30 cellular contexts compared by ENCODE assay signal in genomic region chr14:21287166-21287565, GRCh38. TPM values are rescaled to one million over a fixed set of nuclear protein-coding genes. Genes with fewer than 3 reads are reported as not detected.
"Had no signal": no experiment of that assay in that cellular context is flagged by ENCODE, and none has a peak within 500 bp of the region (broad histone marks: within the 10 kb centered on the region; RNA-seq: fewer than 3 reads in every experiment).

No MANE protein-coding gene starts in this region.

- H3K36me3 ChIP-seq: ascending aorta, breast epithelium, cardiac muscle cell, esophagus muscularis mucosa, gastrocnemius medialis had no signal

- H3K4me1 Mint-ChIP-seq: activated CD4-positive, alpha-beta memory T cell treated with anti-CD3 and anti-CD28 coated beads, Interleukin-2, amount 10 ng/mL, durations not matched to agents 7 days and 5 days; activated CD4-positive, alpha-beta T cell treated with anti-CD3 and anti-CD28 coated beads for 36 hours; activated CD4-positive, alpha-beta T cell treated with anti-CD3 and anti-CD28 coated beads, Interleukin-2, amount 10 ng/mL, durations not matched to agents 24 days and 14 days; activated naive CD4-positive, alpha-beta T cell treated with anti-CD3 and anti-CD28 coated beads, Interleukin-2, amount 10 ng/mL, durations not matched to agents 7 days and 5 days; activated naive CD8-positive, alpha-beta T cell treated with anti-CD3 and anti-CD28 coated beads, Interleukin-2, amount 10 ng/mL, durations not matched to agents 7 days and 5 days; brain; endodermal cell had no signal

- DNase-seq: activated CD4-positive, alpha-beta memory T cell treated with anti-CD3 and anti-CD28 coated beads, Interleukin-2, amount 10 ng/mL, durations not matched to agents 7 days and 5 days; activated CD4-positive, alpha-beta T cell treated with anti-CD3 and anti-CD28 coated beads for 36 hours; activated CD4-positive, alpha-beta T cell treated with anti-CD3 and anti-CD28 coated beads, Interleukin-2, amount 10 ng/mL, durations not matched to agents 24 days and 14 days; activated CD4-positive, CD25-positive, alpha-beta regulatory T cell; activated CD4-positive, CD25-positive, alpha-beta regulatory T cell treated with anti-CD3 and anti-CD28 coated beads, Interleukin-2, amount 50 U/mL, for 72 hours; activated CD8-positive, alpha-beta memory T cell treated with anti-CD3 and anti-CD28 coated beads, Interleukin-2, amount 50 U/mL, for 48 hours; activated gamma-delta T cell; activated naive CD4-positive, alpha-beta T cell; activated naive CD4-positive, alpha-beta T cell treated with anti-CD3 and anti-CD28 coated beads, Interleukin-2, amount 10 ng/mL, durations not matched to agents 7 days and 5 days; activated naive CD8-positive, alpha-beta T cell treated with anti-CD3 and anti-CD28 coated beads, Interleukin-2, amount 10 ng/mL, durations not matched to agents 7 days and 5 days; activated T-cell treated with anti-CD3 and anti-CD28 coated beads for 4 hours; activated T-cell treated with anti-CD3 and anti-CD28 coated beads, Interleukin-2, amount 50 U/mL, for 24 hours; activated T-cell treated with anti-CD3 and anti-CD28 coated beads, Interleukin-2, amount 50 U/mL, for 72 hours; central memory CD4-positive, alpha-beta T cell; effector CD4-positive, alpha-beta T cell; endodermal cell; erythroblast; foreskin keratinocyte; gastrocnemius medialis; glutamatergic neuron; T-helper 2 cell had no signal

- H3K4me3 ChIP-seq: ascending aorta, breast epithelium, cardiac muscle cell, coronary artery, esophagus muscularis mucosa, gastrocnemius medialis had no signal

- H3K9me3 ChIP-seq: ascending aorta, breast epithelium, esophagus muscularis mucosa, gastrocnemius medialis had no signal

- H3K27me3 Mint-ChIP-seq: activated T-cell treated with anti-CD3 and anti-CD28 coated beads, Interleukin-2, amount 50 U/mL, for 24 hours had no signal

- H3K9me3 Mint-ChIP-seq: activated CD4-positive, alpha-beta memory T cell treated with anti-CD3 and anti-CD28 coated beads, Interleukin-2, amount 10 ng/mL, durations not matched to agents 7 days and 5 days; activated CD4-positive, alpha-beta T cell treated with anti-CD3 and anti-CD28 coated beads, Interleukin-2, amount 10 ng/mL, durations not matched to agents 24 days and 14 days; activated naive CD4-positive, alpha-beta T cell treated with anti-CD3 and anti-CD28 coated beads, Interleukin-2, amount 10 ng/mL, durations not matched to agents 7 days and 5 days; activated naive CD4-positive, alpha-beta T cell treated with anti-CD3 and anti-CD28 coated beads, Interleukin-2, amount 50 U/mL, for 72 hours; activated naive CD8-positive, alpha-beta T cell treated with anti-CD3 and anti-CD28 coated beads, Interleukin-2, amount 10 ng/mL, durations not matched to agents 7 days and 5 days; activated T-cell treated with anti-CD3 and anti-CD28 coated beads, Interleukin-2, amount 50 U/mL, for 24 hours; activated T-cell treated with anti-CD3 and anti-CD28 coated beads, Interleukin-2, amount 50 U/mL, for 72 hours; brain; dendritic cell treated with granulocyte-macrophage colony-stimulating factor and Interleukin-4, amounts not matched to agents 40 ng/mL and 50 ng/mL, for 4 days; endodermal cell had no signal

- ATAC-seq: activated CD4-positive, alpha-beta T cell treated with anti-CD3 and anti-CD28 coated beads for 36 hours; activated naive CD4-positive, alpha-beta T cell treated with anti-CD3 and anti-CD28 coated beads, Interleukin-2, amount 50 U/mL, for 72 hours; activated T-cell treated with anti-CD3 and anti-CD28 coated beads, Interleukin-2, amount 50 U/mL, for 72 hours; foreskin keratinocyte; gastrocnemius medialis had no signal

- H3K27me3 ChIP-seq: ascending aorta, breast epithelium, cardiac muscle cell, esophagus muscularis mucosa, foreskin keratinocyte, gastrocnemius medialis had no signal

- H3K27ac ChIP-seq: ascending aorta, breast epithelium, cardiac muscle cell, coronary artery, esophagus muscularis mucosa, foreskin keratinocyte, gastrocnemius medialis had no signal

- H3K4me1 ChIP-seq: ascending aorta, breast epithelium, esophagus muscularis mucosa, foreskin keratinocyte, gastrocnemius medialis had no signal

- H3K27ac Mint-ChIP-seq: activated CD4-positive, alpha-beta memory T cell treated with anti-CD3 and anti-CD28 coated beads, Interleukin-2, amount 10 ng/mL, durations not matched to agents 7 days and 5 days; activated CD4-positive, alpha-beta T cell treated with anti-CD3 and anti-CD28 coated beads for 36 hours; activated CD4-positive, alpha-beta T cell treated with anti-CD3 and anti-CD28 coated beads, Interleukin-2, amount 10 ng/mL, durations not matched to agents 24 days and 14 days; activated naive CD4-positive, alpha-beta T cell treated with anti-CD3 and anti-CD28 coated beads, Interleukin-2, amount 10 ng/mL, durations not matched to agents 7 days and 5 days; activated naive CD4-positive, alpha-beta T cell treated with anti-CD3 and anti-CD28 coated beads, Interleukin-2, amount 50 U/mL, for 72 hours; activated naive CD8-positive, alpha-beta T cell treated with anti-CD3 and anti-CD28 coated beads, Interleukin-2, amount 10 ng/mL, durations not matched to agents 7 days and 5 days; activated T-cell treated with anti-CD3 and anti-CD28 coated beads, Interleukin-2, amount 50 U/mL, for 24 hours; activated T-cell treated with anti-CD3 and anti-CD28 coated beads, Interleukin-2, amount 50 U/mL, for 72 hours; brain; dendritic cell treated with granulocyte-macrophage colony-stimulating factor and Interleukin-4, amounts not matched to agents 40 ng/mL and 50 ng/mL, for 4 days; endodermal cell had no signal

- H3K36me3 Mint-ChIP-seq: activated naive CD4-positive, alpha-beta T cell treated with anti-CD3 and anti-CD28 coated beads, Interleukin-2, amount 10 ng/mL, durations not matched to agents 7 days and 5 days; activated naive CD4-positive, alpha-beta T cell treated with anti-CD3 and anti-CD28 coated beads, Interleukin-2, amount 50 U/mL, for 72 hours; activated naive CD8-positive, alpha-beta T cell treated with anti-CD3 and anti-CD28 coated beads, Interleukin-2, amount 10 ng/mL, durations not matched to agents 7 days and 5 days; brain had no signal

- H3K4me3 Mint-ChIP-seq: activated CD4-positive, alpha-beta memory T cell treated with anti-CD3 and anti-CD28 coated beads, Interleukin-2, amount 10 ng/mL, durations not matched to agents 7 days and 5 days; activated CD4-positive, alpha-beta T cell treated with anti-CD3 and anti-CD28 coated beads for 36 hours; activated CD4-positive, alpha-beta T cell treated with anti-CD3 and anti-CD28 coated beads, Interleukin-2, amount 10 ng/mL, durations not matched to agents 24 days and 14 days; activated naive CD4-positive, alpha-beta T cell treated with anti-CD3 and anti-CD28 coated beads, Interleukin-2, amount 10 ng/mL, durations not matched to agents 7 days and 5 days; activated naive CD8-positive, alpha-beta T cell treated with anti-CD3 and anti-CD28 coated beads, Interleukin-2, amount 10 ng/mL, durations not matched to agents 7 days and 5 days; activated T-cell treated with anti-CD3 and anti-CD28 coated beads, Interleukin-2, amount 50 U/mL, for 24 hours; activated T-cell treated with anti-CD3 and anti-CD28 coated beads, Interleukin-2, amount 50 U/mL, for 72 hours; brain; dendritic cell treated with granulocyte-macrophage colony-stimulating factor and Interleukin-4, amounts not matched to agents 40 ng/mL and 50 ng/mL, for 4 days; endodermal cell had no signal

RNA-seq across cellular contexts. Expression of gene RPGRIP1, which starts 7.3 kb away (rescaled TPM):
- total RNA-seq: activated CD4-positive, alpha-beta memory T cell treated with anti-CD3 and anti-CD28 coated beads, Interleukin-2, amount 10 ng/mL, durations not matched to agents 7 days and 5 days; activated CD4-positive, alpha-beta T cell treated with anti-CD3 and anti-CD28 coated beads, Interleukin-2, amount 10 ng/mL, durations not matched to agents 24 days and 14 days; activated naive CD4-positive, alpha-beta T cell treated with anti-CD3 and anti-CD28 coated beads, Interleukin-2, amount 50 U/mL, for 72 hours; activated naive CD8-positive, alpha-beta T cell treated with anti-CD3 and anti-CD28 coated beads, Interleukin-2, amount 10 ng/mL, durations not matched to agents 7 days and 5 days; activated T-cell treated with anti-CD3 and anti-CD28 coated beads, Interleukin-2, amount 50 U/mL, for 72 hours; ascending aorta; cardiac muscle cell; esophagus muscularis mucosa; foreskin keratinocyte; gastrocnemius medialis; T-helper 1 cell treated with Interleukin-12 subunit alpha and Interleukin-12 subunit beta and Interleukin-4 antibody, amounts not matched to agents 30 ng/mL and 1 ng/mL, for 36 hours had no signal
